ENCODE assay signal across 18 cellular contexts in the genomic region with DNA sequence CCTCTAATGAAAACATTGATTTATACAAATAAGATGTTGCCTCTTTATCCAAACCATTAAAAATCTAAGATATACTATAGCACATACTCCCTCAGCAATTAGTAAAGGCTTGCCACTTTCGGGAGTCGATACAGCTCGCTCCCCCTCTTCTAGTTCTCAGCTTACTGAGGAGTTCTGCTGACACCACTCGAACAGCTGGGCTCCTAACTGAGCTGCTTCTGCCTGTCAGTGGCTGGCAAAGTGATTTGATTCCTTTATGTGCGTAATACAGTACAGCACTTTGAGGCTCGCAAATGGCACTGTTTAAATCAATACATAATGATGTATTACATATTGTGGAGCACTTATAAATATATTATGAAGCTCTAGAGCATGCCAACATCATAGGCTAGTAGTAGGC.
"Had no signal": no experiment of that assay in that cellular context is flagged by ENCODE, and none has a peak within 500 bp of the region (broad histone marks: within the 10 kb centered on the region; RNA-seq: fewer than 3 reads in every experiment).

No MANE protein-coding gene starts in this region.

- H3K27me3 Mint-ChIP-seq: activated CD4-positive, alpha-beta T cell treated with anti-CD3 and anti-CD28 coated beads for 36 hours; activated CD8-positive, alpha-beta memory T cell treated with anti-CD3 and anti-CD28 coated beads, Interleukin-2, amount 10 ng/mL, durations not matched to agents 7 days and 5 days; stimulated activated naive B cell treated with anti-CD40 and anti-IgM and Interleukin-4, amounts not matched to agents 10 μg/mL and 1 μg/mL and 100 μg/mL, for 72 hours had no signal

- H3K9me3 Mint-ChIP-seq: activated CD4-positive, alpha-beta memory T cell treated with anti-CD3 and anti-CD28 coated beads for 36 hours; endodermal cell; natural killer cell had no signal

- H3K4me3 Mint-ChIP-seq: activated CD4-positive, alpha-beta memory T cell treated with anti-CD3 and anti-CD28 coated beads for 36 hours; activated CD4-positive, alpha-beta T cell treated with anti-CD3 and anti-CD28 coated beads for 36 hours; activated CD8-positive, alpha-beta memory T cell treated with anti-CD3 and anti-CD28 coated beads, Interleukin-2, amount 10 ng/mL, durations not matched to agents 7 days and 5 days; endodermal cell; natural killer cell; stimulated activated naive B cell treated with anti-CD40 and anti-IgM and Interleukin-4, amounts not matched to agents 10 μg/mL and 1 μg/mL and 100 μg/mL, for 72 hours had no signal

- H3K36me3 ChIP-seq: gastroesophageal sphincter, right atrium auricular region, tibial artery had no signal

- H3K36me3 Mint-ChIP-seq: activated CD4-positive, alpha-beta memory T cell treated with anti-CD3 and anti-CD28 coated beads for 36 hours; activated CD8-positive, alpha-beta memory T cell treated with anti-CD3 and anti-CD28 coated beads, Interleukin-2, amount 10 ng/mL, durations not matched to agents 7 days and 5 days; natural killer cell; stimulated activated naive B cell treated with anti-CD40 and anti-IgM and Interleukin-4, amounts not matched to agents 10 μg/mL and 1 μg/mL and 100 μg/mL, for 72 hours had no signal

- H3K9me3 ChIP-seq: gastroesophageal sphincter, mucosa of descending colon, right atrium auricular region, tibial artery had no signal

- H3K4me3 ChIP-seq: gastroesophageal sphincter, mucosa of descending colon, right atrium auricular region, skin epidermis, tibial artery had no signal

- H3K27ac Mint-ChIP-seq: activated CD4-positive, alpha-beta memory T cell treated with anti-CD3 and anti-CD28 coated beads for 36 hours; activated CD4-positive, alpha-beta T cell treated with anti-CD3 and anti-CD28 coated beads for 36 hours; activated CD8-positive, alpha-beta memory T cell treated with anti-CD3 and anti-CD28 coated beads, Interleukin-2, amount 10 ng/mL, durations not matched to agents 7 days and 5 days; endodermal cell; natural killer cell; stimulated activated naive B cell treated with anti-CD40 and anti-IgM and Interleukin-4, amounts not matched to agents 10 μg/mL and 1 μg/mL and 100 μg/mL, for 72 hours had no signal

- DNase-seq: activated CD4-positive, alpha-beta memory T cell treated with anti-CD3 and anti-CD28 coated beads for 36 hours; activated CD4-positive, alpha-beta T cell treated with anti-CD3 and anti-CD28 coated beads for 36 hours; activated CD8-positive, alpha-beta memory T cell treated with anti-CD3 and anti-CD28 coated beads, Interleukin-2, amount 10 ng/mL, durations not matched to agents 7 days and 5 days; activated naive CD4-positive, alpha-beta T cell treated with anti-CD3 and anti-CD28 coated beads, Interleukin-2, amount 50 U/mL, for 16 hours; activated T-cell treated with anti-CD3 and anti-CD28 coated beads, Interleukin-2, amount 50 U/mL, for 1 hour; endodermal cell; erythroblast; left colon; mucosa of descending colon; natural killer cell; stimulated activated CD4-positive, alpha-beta T cell treated with anti-CD3 and anti-CD28 coated beads, Interleukin-15, amount 100 ng/mL, for 24 hours; stimulated activated CD4-positive, alpha-beta T cell treated with anti-CD3 and anti-CD28 coated beads, Interleukin-4, amount 100 ng/mL, for 1 hour; stimulated activated naive B cell treated with anti-CD40 and anti-IgM and Interleukin-4, amounts not matched to agents 10 μg/mL and 1 μg/mL and 100 μg/mL, for 72 hours; tibial artery had no signal

- ATAC-seq: activated CD4-positive, alpha-beta T cell treated with anti-CD3 and anti-CD28 coated beads for 36 hours; activated CD8-positive, alpha-beta memory T cell treated with anti-CD3 and anti-CD28 coated beads, Interleukin-2, amount 10 ng/mL, durations not matched to agents 7 days and 5 days; gastroesophageal sphincter; left colon; mucosa of descending colon; natural killer cell; stimulated activated naive B cell treated with anti-CD40 and anti-IgM and Interleukin-4, amounts not matched to agents 10 μg/mL and 1 μg/mL and 100 μg/mL, for 72 hours had no signal

- H3K4me1 ChIP-seq: gastroesophageal sphincter, right atrium auricular region, tibial artery had no signal

- H3K27ac ChIP-seq: gastroesophageal sphincter, right atrium auricular region, skin epidermis, tibial artery had no signal

- H3K27me3 ChIP-seq: dorsolateral prefrontal cortex, gastroesophageal sphincter, right atrium auricular region, tibial artery had no signal

- H3K4me1 Mint-ChIP-seq: activated CD4-positive, alpha-beta T cell treated with anti-CD3 and anti-CD28 coated beads for 36 hours; activated CD8-positive, alpha-beta memory T cell treated with anti-CD3 and anti-CD28 coated beads, Interleukin-2, amount 10 ng/mL, durations not matched to agents 7 days and 5 days; endodermal cell; natural killer cell; stimulated activated naive B cell treated with anti-CD40 and anti-IgM and Interleukin-4, amounts not matched to agents 10 μg/mL and 1 μg/mL and 100 μg/mL, for 72 hours had no signal
